In the genomic region with DNA sequence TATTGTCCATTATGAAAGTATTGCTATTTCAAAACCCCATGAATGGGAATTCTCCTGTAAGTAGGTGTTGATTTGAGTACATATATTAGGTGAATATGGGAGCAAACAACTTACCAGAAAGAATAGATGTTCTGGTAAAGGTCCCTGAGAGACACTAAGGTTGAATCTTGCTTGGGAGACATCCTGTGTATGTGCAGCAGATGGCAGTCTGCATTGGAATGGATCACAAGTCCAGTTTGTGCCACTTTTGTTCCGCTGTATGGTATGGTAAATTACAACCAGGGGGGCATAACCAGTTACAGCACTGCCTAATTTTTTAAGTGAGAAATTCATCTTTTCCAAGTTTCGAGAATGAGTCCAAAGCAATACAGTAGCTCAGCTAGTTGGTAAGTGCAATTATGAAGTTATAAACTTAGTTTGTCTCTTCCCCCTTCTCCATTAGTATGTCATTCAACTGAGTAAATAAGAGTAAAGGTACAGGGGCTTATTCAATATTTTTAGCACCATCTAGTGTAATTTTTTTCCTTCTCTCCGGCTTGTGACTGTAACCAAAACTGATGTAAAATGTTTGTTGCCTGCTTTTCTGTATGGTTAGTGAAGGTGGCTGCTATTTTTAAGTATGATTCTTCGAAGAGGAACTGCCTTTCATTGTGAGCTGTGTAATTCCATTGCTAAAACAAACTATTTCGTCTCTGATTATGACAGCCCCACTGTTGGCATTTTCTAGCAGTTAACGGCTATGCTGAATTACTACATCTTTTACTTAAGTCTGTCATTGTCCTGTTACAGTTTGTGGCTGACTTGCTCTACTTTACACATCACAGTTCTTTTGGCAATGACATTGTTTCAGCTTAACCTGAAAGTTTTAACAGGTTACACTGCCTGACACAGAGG, we compare ENCODE assay signal across 7 cellular contexts. TPM values are rescaled to one million over a fixed set of nuclear protein-coding genes. Genes with fewer than 3 reads are reported as not detected.
DNase-seq lines count a peak whose midpoint lies in the region; ATAC-seq and TF ChIP-seq lines count a peak whose summit lies in the region.

No MANE protein-coding gene starts in this region.

- H3K4me3 Mint-ChIP-seq in mesothelial cell of epicardium = peak overlapping the region; percentile 32

- no peaks in the 10 kb centered on the region for H3K27me3 Mint-ChIP-seq in mesothelial cell of epicardium (ENCODE audit: low read depth)

- no peaks in the 10 kb centered on the region for H3K36me3 Mint-ChIP-seq in mesothelial cell of epicardium

- H3K4me3 ChIP-seq in astrocyte of the cerebellum (ENCODE audit: low read depth, low read length) = no peak overlapping the region

- in situ Hi-C loops in astrocyte of the cerebellum (cut with HindIII; ENCODE audit: low sequenced_read_pairs) = loop anchor here (5.0 kb wide), 1 partner anchor 83 kb away; no protein-coding TSS in a partner anchor

- TF ChIP-seq CTCF in astrocyte of the cerebellum (IDR thresholded peaks at IDR 0.05; ENCODE audit: low read depth, low read length, missing control alignments) (peak; percentile 61), mesothelial cell of epicardium (IDR thresholded peaks at IDR 0.05; ENCODE audit: unreplicated experiment) (no peak)

- no peaks in the 10 kb centered on the region for H3K9me3 Mint-ChIP-seq in mesothelial cell of epicardium

- peaks cover 29% of the 10 kb centered on the region for H3K4me1 Mint-ChIP-seq in mesothelial cell of epicardium

- DNase-seq in ELR (ENCODE audit: low read depth) = peak; percentile 52
- DNase-seq in Kasumi-1 (lab: John Stamatoyannopoulos, UW) = peak; percentile 74 to 77
- DNase-seq in astrocyte of the cerebellum (ENCODE audit: low read depth) = no peak
- no peak for DNase-seq in mesothelial cell of epicardium (ENCODE audit: low spot score in 2 of 2, unreplicated experiment in 2 of 2)
- no peak for DNase-seq in NCI-H2029 (lab: John Stamatoyannopoulos, UW)

- ATAC-seq in HG02938 (IDR thresholded peaks at IDR 0.05; ENCODE audit: unreplicated experiment) (no peak), HG03280 (IDR thresholded peaks at IDR 0.05; ENCODE audit: unreplicated experiment) (no peak)

- peak overlapping the region; percentile 27 for H3K27ac Mint-ChIP-seq in mesothelial cell of epicardium

RNA-seq across cellular contexts. Expression of a gene that starts 2.8 kb away (rescaled TPM):
- 44.6 to 51.4 TPM (median 50.0 TPM) in 3 replicates for total RNA-seq in mesothelial cell of epicardium

Comparison
In these comparisons a context has a peak if more than half of its experiments do, and no peak if none do; other contexts are left out.
1. DNase-seq: peak in ELR (single experiment) and Kasumi-1 (2 of 2); none in astrocyte of the cerebellum (single experiment), mesothelial cell of epicardium (0 of 2) and NCI-H2029 (single experiment).